In the genomic region with DNA sequence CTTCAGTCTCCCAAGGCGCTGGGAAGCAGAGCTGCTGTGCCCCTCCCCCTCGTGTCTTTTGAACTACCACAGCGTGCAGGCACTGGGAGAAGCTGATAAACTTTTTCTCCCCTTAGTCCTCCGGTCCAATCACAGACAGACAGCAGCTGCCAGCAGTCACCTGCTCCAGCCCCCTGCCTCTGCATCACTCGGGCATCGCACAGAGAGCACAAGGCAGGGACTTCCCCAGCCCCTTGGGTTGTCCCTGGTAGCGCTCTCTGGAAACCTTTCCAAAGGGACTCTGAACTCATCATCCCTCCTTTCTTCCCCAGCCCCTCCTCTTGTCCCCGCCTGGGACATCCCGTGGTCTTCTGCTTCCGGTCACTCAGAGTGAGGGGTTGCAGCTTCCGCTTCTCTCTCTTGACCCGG, we compare ENCODE assay signal across 1 cellular context.
TF ChIP-seq lines count a peak whose summit lies in the region.

No MANE protein-coding gene starts in this region.

TF ChIP-seq in HepG2, 621 proteins besides CTCF, POLR2A, EP300 and RAD21 (continued from another document):
- TF ChIP-seq MAF1 (CRISPR knock-in tag; IDR thresholded peaks at IDR 0.05; ENCODE audit: borderline replicate concordance): no peak
- no peak for TF ChIP-seq ZNF747 (CRISPR knock-in tag; IDR thresholded peaks at IDR 0.05; ENCODE audit: borderline replicate concordance)
- no peak for TF ChIP-seq ZNF274 (CRISPR knock-in tag; IDR thresholded peaks at IDR 0.05)
- no peak for TF ChIP-seq SRY (CRISPR knock-in tag; IDR thresholded peaks at IDR 0.05)
- TF ChIP-seq CHCHD3 (CRISPR knock-in tag; IDR thresholded peaks at IDR 0.05): no peak
- TF ChIP-seq ZNF205 (CRISPR knock-in tag; IDR thresholded peaks at IDR 0.05): no peak
- TF ChIP-seq, protein P1, sequence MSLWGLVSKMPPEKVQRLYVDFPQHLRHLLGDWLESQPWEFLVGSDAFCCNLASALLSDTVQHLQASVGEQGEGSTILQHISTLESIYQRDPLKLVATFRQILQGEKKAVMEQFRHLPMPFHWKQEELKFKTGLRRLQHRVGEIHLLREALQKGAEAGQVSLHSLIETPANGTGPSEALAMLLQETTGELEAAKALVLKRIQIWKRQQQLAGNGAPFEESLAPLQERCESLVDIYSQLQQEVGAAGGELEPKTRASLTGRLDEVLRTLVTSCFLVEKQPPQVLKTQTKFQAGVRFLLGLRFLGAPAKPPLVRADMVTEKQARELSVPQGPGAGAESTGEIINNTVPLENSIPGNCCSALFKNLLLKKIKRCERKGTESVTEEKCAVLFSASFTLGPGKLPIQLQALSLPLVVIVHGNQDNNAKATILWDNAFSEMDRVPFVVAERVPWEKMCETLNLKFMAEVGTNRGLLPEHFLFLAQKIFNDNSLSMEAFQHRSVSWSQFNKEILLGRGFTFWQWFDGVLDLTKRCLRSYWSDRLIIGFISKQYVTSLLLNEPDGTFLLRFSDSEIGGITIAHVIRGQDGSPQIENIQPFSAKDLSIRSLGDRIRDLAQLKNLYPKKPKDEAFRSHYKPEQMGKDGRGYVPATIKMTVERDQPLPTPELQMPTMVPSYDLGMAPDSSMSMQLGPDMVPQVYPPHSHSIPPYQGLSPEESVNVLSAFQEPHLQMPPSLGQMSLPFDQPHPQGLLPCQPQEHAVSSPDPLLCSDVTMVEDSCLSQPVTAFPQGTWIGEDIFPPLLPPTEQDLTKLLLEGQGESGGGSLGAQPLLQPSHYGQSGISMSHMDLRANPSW (CRISPR knock-in tag; IDR thresholded peaks at IDR 0.05; ENCODE audit: borderline replicate concordance): no peak
- TF ChIP-seq ZBTB8A (CRISPR knock-in tag; IDR thresholded peaks at IDR 0.05; ENCODE audit: borderline replicate concordance, low read depth): no peak
- no peak for TF ChIP-seq GATAD1 (CRISPR knock-in tag; IDR thresholded peaks at IDR 0.05)
- no peak for TF ChIP-seq ZSCAN20 (CRISPR knock-in tag; IDR thresholded peaks at IDR 0.05; ENCODE audit: borderline replicate concordance)
- TF ChIP-seq ZNF547 (CRISPR knock-in tag; IDR thresholded peaks at IDR 0.05): no peak
- TF ChIP-seq KDM5B (CRISPR knock-in tag; IDR thresholded peaks at IDR 0.05; ENCODE audit: borderline replicate concordance): no peak
- TF ChIP-seq ZNF234 (CRISPR knock-in tag; conservative IDR thresholded peaks at IDR 0.05): no peak
- TF ChIP-seq ZSCAN9 (CRISPR knock-in tag; IDR thresholded peaks at IDR 0.05; ENCODE audit: borderline replicate concordance): no peak
TF ChIP-seq in HepG2: peak in this region for 0.
